ENCODE assay signal across 1 cellular context in the genomic region with DNA sequence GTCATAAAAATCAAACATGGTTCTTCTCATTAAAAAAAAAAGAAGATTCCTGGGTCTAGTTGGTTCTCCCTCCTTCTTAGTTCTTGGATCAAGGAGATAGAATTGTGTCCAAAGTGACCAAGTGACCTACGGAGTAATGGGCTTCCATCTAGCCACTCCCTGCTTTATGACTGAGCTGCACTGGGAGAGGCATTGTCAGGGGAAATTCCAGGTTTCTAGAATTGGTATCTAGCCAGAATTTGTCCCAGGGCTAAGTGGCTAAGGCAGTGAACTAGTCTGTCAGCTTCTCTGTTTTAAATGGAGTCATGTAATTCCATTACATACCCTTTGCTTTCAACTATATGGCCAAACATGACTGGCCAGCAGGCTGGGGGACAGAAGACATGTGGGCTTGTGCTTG.
TF ChIP-seq lines count a peak whose summit lies in the region.

No MANE protein-coding gene starts in this region.

TF ChIP-seq in endothelial cell of umbilical vein, 7 proteins besides CTCF, POLR2A, EP300 and RAD21 (continued from another document):
- TF ChIP-seq, protein P1, sequence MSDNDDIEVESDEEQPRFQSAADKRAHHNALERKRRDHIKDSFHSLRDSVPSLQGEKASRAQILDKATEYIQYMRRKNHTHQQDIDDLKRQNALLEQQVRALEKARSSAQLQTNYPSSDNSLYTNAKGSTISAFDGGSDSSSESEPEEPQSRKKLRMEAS (IDR thresholded peaks at IDR 0.05; ENCODE audit: insufficient read depth, insufficient read length), result no peak
- TF ChIP-seq GATA2 (IDR thresholded peaks at IDR 0.05; ENCODE audit: insufficient read depth, insufficient read length, low read depth, low read length), result no peak
